In genomic region chr2:169803480-169803879, GRCh38 we compare ENCODE assay signal across 1 cellular context.
TF ChIP-seq lines count a peak whose summit lies in the region.

No MANE protein-coding gene starts in this region.

TF ChIP-seq in HepG2, 621 proteins besides CTCF, POLR2A, EP300 and RAD21:
- TF ChIP-seq ZNF136 (CRISPR knock-in tag; IDR thresholded peaks at IDR 0.05; ENCODE audit: low read depth) (0 out of 2 replicates have a peak, but pooled peaks have one; percentile 28), ZSCAN12 (CRISPR knock-in tag; IDR thresholded peaks at IDR 0.05) (no peak), ZNF274 (CRISPR knock-in tag; IDR thresholded peaks at IDR 0.05) (0 out of 2 replicates have a peak, but pooled peaks have one; percentile 28)
